18 cellular contexts compared by ENCODE assay signal in the genomic region with DNA sequence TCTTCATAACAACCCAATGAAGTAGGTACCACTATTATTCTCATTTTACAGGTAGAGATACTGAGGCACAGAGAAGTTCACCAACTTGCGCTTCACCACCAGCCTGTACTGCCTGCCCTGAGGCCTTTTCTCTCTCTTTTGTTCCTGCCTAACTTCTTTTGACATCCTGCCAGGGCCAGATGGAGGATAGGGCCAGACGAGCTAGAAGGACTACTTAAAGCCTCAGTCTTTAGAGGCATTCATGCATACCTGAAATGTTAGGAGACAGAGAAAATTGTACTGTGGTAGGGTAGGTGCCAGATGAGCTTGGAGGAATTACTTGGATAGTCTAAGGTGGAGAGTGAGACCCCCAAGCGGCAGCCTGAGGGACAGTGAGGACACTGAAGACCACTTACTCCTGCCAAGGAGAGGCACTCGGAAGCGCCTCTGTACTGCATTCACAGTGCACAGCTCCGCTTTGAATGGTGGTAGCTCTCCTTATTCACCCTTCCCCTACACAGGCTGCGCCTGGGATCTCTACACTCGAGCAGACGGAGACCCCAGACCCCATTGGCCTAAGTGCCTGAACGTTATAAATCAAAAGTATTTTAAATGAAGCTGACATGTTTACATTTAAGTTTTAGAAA. TPM values are rescaled to one million over a fixed set of nuclear protein-coding genes. Genes with fewer than 3 reads are reported as not detected.
DNase-seq lines count a peak whose midpoint lies in the region; ATAC-seq, FAIRE-seq and TF ChIP-seq lines count a peak whose summit lies in the region.
"Had no signal": no experiment of that assay in that cellular context is flagged by ENCODE, and none has a peak within 500 bp of the region (broad histone marks: within the 10 kb centered on the region; RNA-seq: fewer than 3 reads in every experiment).

No MANE protein-coding gene starts in this region.

- H3K4me1 ChIP-seq in body of pancreas: peaks cover 12% of the 10 kb centered on the region

- 68 to 79% methylated on average over 10 of the region's 10 CpGs for WGBS in body of pancreas, 2 donors

- H3K27ac ChIP-seq in body of pancreas: no peak overlapping the region
- H3K27ac ChIP-seq: cardiac muscle cell, GM23248, PC-9 had no signal

- intact Hi-C loops in body of pancreas (cut with DNase I): no loop called here

- no peaks in the 10 kb centered on the region for H3K27me3 ChIP-seq in body of pancreas
- H3K27me3 ChIP-seq: cardiac muscle cell had no signal

- peaks cover 4% of the 10 kb centered on the region for H3K27me3 Mint-ChIP-seq in osteocyte (ENCODE audit: unreplicated experiment)

- no peaks in the 10 kb centered on the region for H3K9me3 Mint-ChIP-seq in osteocyte (ENCODE audit: unreplicated experiment)
- H3K9me3 Mint-ChIP-seq: CD4-positive, CD25-positive, alpha-beta regulatory T cell had no signal

- no peak overlapping the region for H3K4me3 Mint-ChIP-seq in osteocyte (ENCODE audit: unreplicated experiment)
- H3K4me3 Mint-ChIP-seq: CD4-positive, CD25-positive, alpha-beta regulatory T cell had no signal

- FAIRE-seq in HTR-8/SVneo (lab: Jason Lieb, UNC): no peak

- DNase-seq in DMS79 treated with DMSO at 0.1 percent for 48 hours (lab: John Stamatoyannopoulos, UW) (peak; percentile 85), NCI-H2171 (lab: John Stamatoyannopoulos, UW) (peak; percentile 81), body of pancreas (peak in 3 of 4 donors; percentile 1 to 7 (median 7)), osteocyte (ENCODE audit: extremely low spot score, unreplicated experiment) (peak; percentile 49), AG08395 (ENCODE audit: low spot score) (no peak), putamen (ENCODE audit: low spot score) (no peak), HTR-8/SVneo (ENCODE audit: insufficient read length, low spot score) (no peak)
- DNase-seq: activated gamma-delta T cell treated with Interleukin-2 at 50 U/mL for 16 hours; CD4-positive, CD25-positive, alpha-beta regulatory T cell; GM23248; Kasumi-1; left cardiac atrium; NCI-H187; PC-9; right cardiac atrium; T-helper 1 cell had no signal

- H3K4me3 ChIP-seq in body of pancreas: no peak overlapping the region
- H3K4me3 ChIP-seq: cardiac muscle cell, GM23248, PC-9 had no signal

- TF ChIP-seq CTCF in body of pancreas (IDR thresholded peaks at IDR 0.05): no peak
- TF ChIP-seq CTCF in osteocyte (IDR thresholded peaks at IDR 0.05): no peak

- peaks cover 10% of the 10 kb centered on the region for H3K4me1 Mint-ChIP-seq in osteocyte (ENCODE audit: unreplicated experiment)

- no peaks in the 10 kb centered on the region for H3K9me3 ChIP-seq in body of pancreas

- no peak for TF ChIP-seq POLR2A in body of pancreas (IDR thresholded peaks at IDR 0.05)

- H3K36me3 ChIP-seq in body of pancreas (replicated peaks in 1 of 2; ENCODE audit: insufficient read depth in 1 of 2, low read depth in 2 of 2): no peaks in the 10 kb centered on the region
- H3K36me3 ChIP-seq: cardiac muscle cell had no signal

- H3K27ac Mint-ChIP-seq in osteocyte (ENCODE audit: unreplicated experiment): no peak overlapping the region

- H3K36me3 Mint-ChIP-seq in osteocyte (ENCODE audit: unreplicated experiment): peaks cover 2% of the 10 kb centered on the region
- H3K36me3 Mint-ChIP-seq: CD4-positive, CD25-positive, alpha-beta regulatory T cell had no signal

- ATAC-seq in body of pancreas (no peak), GM18502 (IDR thresholded peaks at IDR 0.05; ENCODE audit: poor library complexity, unreplicated experiment) (no peak)
- ATAC-seq: left cardiac atrium had no signal

RNA-seq across cellular contexts. Expression of a gene that starts 6.2 kb away (rescaled TPM):
- total RNA-seq in body of pancreas (10 to 100 TPM in 1 of 2 donors, not detected in 1; 43.8 TPM), osteocyte (not detected in 2 replicates)
- total RNA-seq: cardiac muscle cell; CD4-positive, CD25-positive, alpha-beta regulatory T cell; GM23248; PC-9 had no signal

RNA-seq across cellular contexts. Expression of a gene that starts 13.0 kb away (rescaled TPM):
- total RNA-seq in body of pancreas (not detected), osteocyte (not detected in 2 replicates)
- total RNA-seq: cardiac muscle cell; CD4-positive, CD25-positive, alpha-beta regulatory T cell; GM23248; PC-9; right cardiac atrium had no signal

Comparison
In these comparisons a context has a peak if more than half of its experiments do, and no peak if none do; other contexts are left out.
1. DNase-seq: peak in DMS79 treated with DMSO at 0.1 percent for 48 hours (single experiment), NCI-H2171 (single experiment), body of pancreas (3 of 4) and osteocyte (single experiment); none in AG08395 (single experiment), putamen (single experiment) and HTR-8/SVneo (single experiment).